ENCODE assay signal across 10 cellular contexts in genomic region chr20:38893056-38893455, GRCh38. TPM values are rescaled to one million over a fixed set of nuclear protein-coding genes. Genes with fewer than 3 reads are reported as not detected.
DNase-seq lines count a peak whose midpoint lies in the region; ATAC-seq and TF ChIP-seq lines count a peak whose summit lies in the region.
"Had no signal": no experiment of that assay in that cellular context is flagged by ENCODE, and none has a peak within 500 bp of the region (broad histone marks: within the 10 kb centered on the region; RNA-seq: fewer than 3 reads in every experiment).

No MANE protein-coding gene starts in this region.

- H3K27me3 Mint-ChIP-seq in CD8-positive, alpha-beta memory T cell = no peaks in the 10 kb centered on the region
- no peaks in the 10 kb centered on the region for H3K27me3 Mint-ChIP-seq in activated CD4-positive, alpha-beta memory T cell treated with anti-CD3 and anti-CD28 coated beads for 36 hours
- H3K27me3 Mint-ChIP-seq in immature natural killer cell (ENCODE audit: low read depth in 3 of 3) = peaks cover 3 to 12% (median 3%) of the 10 kb centered on the region in 3 donors
- peaks cover 37% of the 10 kb centered on the region for H3K27me3 Mint-ChIP-seq in progenitor cell of endocrine pancreas

- no peak overlapping the region for H3K4me3 ChIP-seq in CD8-positive, alpha-beta memory T cell (ENCODE audit: low read length)
- H3K4me3 ChIP-seq: smooth muscle cell had no signal

- peaks cover 33 to 71% (median 44%) of the 10 kb centered on the region in 3 donors for H3K4me1 Mint-ChIP-seq in CD8-positive, alpha-beta memory T cell
- H3K4me1 Mint-ChIP-seq in activated CD4-positive, alpha-beta memory T cell treated with anti-CD3 and anti-CD28 coated beads for 36 hours (ENCODE audit: low read depth) = peaks cover 61% of the 10 kb centered on the region
- peaks cover 36 to 50% of the 10 kb centered on the region in 2 donors for H3K4me1 Mint-ChIP-seq in immature natural killer cell
- H3K4me1 Mint-ChIP-seq in progenitor cell of endocrine pancreas (ENCODE audit: low read depth) = peaks cover 1% of the 10 kb centered on the region

- H3K9me3 Mint-ChIP-seq in CD8-positive, alpha-beta memory T cell = no peaks in the 10 kb centered on the region
- no peaks in the 10 kb centered on the region for H3K9me3 Mint-ChIP-seq in activated CD4-positive, alpha-beta memory T cell treated with anti-CD3 and anti-CD28 coated beads for 36 hours
- H3K9me3 Mint-ChIP-seq in immature natural killer cell = no peaks in the 10 kb centered on the region
- H3K9me3 Mint-ChIP-seq in progenitor cell of endocrine pancreas (ENCODE audit: low read depth) = no peaks in the 10 kb centered on the region

- DNase-seq in CD8-positive, alpha-beta memory T cell = no peak
- DNase-seq in activated CD4-positive, alpha-beta memory T cell treated with anti-CD3 and anti-CD28 coated beads for 36 hours = no peak
- DNase-seq in immature natural killer cell (no peak), progenitor cell of endocrine pancreas (ENCODE audit: low spot score, unreplicated experiment) (no peak), AG08396 (ENCODE audit: low spot score) (no peak), kidney tubule cell (ENCODE audit: low spot score) (no peak)
- no peak for DNase-seq in stimulated activated CD8-positive, alpha-beta memory T cell treated with anti-CD3 and anti-CD28 coated beads, Interleukin-4, amount 100 ng/mL, for 48 hours

- H3K4me3 Mint-ChIP-seq in CD8-positive, alpha-beta memory T cell = peak overlapping the region; percentile 3 to 83 (median 71)
- peak overlapping the region; percentile 42 for H3K4me3 Mint-ChIP-seq in activated CD4-positive, alpha-beta memory T cell treated with anti-CD3 and anti-CD28 coated beads for 36 hours
- H3K4me3 Mint-ChIP-seq in immature natural killer cell (peak overlapping the region; percentile 62 to 74 (median 72)), progenitor cell of endocrine pancreas (ENCODE audit: low read depth) (no peak overlapping the region)

- ATAC-seq in GM21723 (IDR thresholded peaks at IDR 0.05; ENCODE audit: unreplicated experiment) = peak; percentile 19

- no peaks in the 10 kb centered on the region for H3K27me3 ChIP-seq in CD8-positive, alpha-beta memory T cell (ENCODE audit: insufficient read depth, low read length, poor library complexity, severe bottlenecking)

- H3K27ac ChIP-seq in CD8-positive, alpha-beta memory T cell (ENCODE audit: low read depth, low read length) = peak overlapping the region; percentile 56
- H3K27ac ChIP-seq: esophagus muscularis mucosa had no signal

- TF ChIP-seq CTCF in progenitor cell of endocrine pancreas (IDR thresholded peaks at IDR 0.05; ENCODE audit: unreplicated experiment) = no peak

- peaks cover 0 to 69% (median 4%) of the 10 kb centered on the region in 3 donors for H3K36me3 Mint-ChIP-seq in CD8-positive, alpha-beta memory T cell
- H3K36me3 Mint-ChIP-seq in activated CD4-positive, alpha-beta memory T cell treated with anti-CD3 and anti-CD28 coated beads for 36 hours = peaks cover 34% of the 10 kb centered on the region
- H3K36me3 Mint-ChIP-seq in immature natural killer cell (peaks cover 9 to 15% (median 11%) of the 10 kb centered on the region in 3 donors), progenitor cell of endocrine pancreas (ENCODE audit: insufficient read depth) (no peaks in the 10 kb centered on the region)

- no peaks in the 10 kb centered on the region for H3K9me3 ChIP-seq in CD8-positive, alpha-beta memory T cell (ENCODE audit: low read length)
- H3K9me3 ChIP-seq: esophagus muscularis mucosa had no signal

- H3K36me3 ChIP-seq in CD8-positive, alpha-beta memory T cell (ENCODE audit: insufficient read depth, low read length) = peaks cover 8% of the 10 kb centered on the region

- H3K4me1 ChIP-seq in CD8-positive, alpha-beta memory T cell (ENCODE audit: insufficient read depth, low read length) = peaks cover 14% of the 10 kb centered on the region

- peak overlapping the region; percentile 93 to 99 (median 96) for H3K27ac Mint-ChIP-seq in CD8-positive, alpha-beta memory T cell
- H3K27ac Mint-ChIP-seq in activated CD4-positive, alpha-beta memory T cell treated with anti-CD3 and anti-CD28 coated beads for 36 hours = peak overlapping the region; percentile 88
- H3K27ac Mint-ChIP-seq in immature natural killer cell (peak overlapping the region; percentile 87 to 97 (median 96)), progenitor cell of endocrine pancreas (no peak overlapping the region)

- POLR2A ChIA-PET in CD8-positive, alpha-beta memory T cell (lab: Charles Lee) = interaction anchor here (0.8 to 3.0 kb wide), 8 partner anchors 10 to 88 kb away, joined by 3 to 32 read pairs (median 8); partner anchors contain the start of gene PPP1R16B
- POLR2A ChIA-PET in activated CD4-positive, alpha-beta memory T cell treated with anti-CD3 and anti-CD28 coated beads for 36 hours (lab: Charles Lee) = interaction anchor here (1.3 to 3.6 kb wide), 6 partner anchors 14 to 144 kb away, joined by 3 to 28 read pairs (median 5); partner anchors contain the start of genes ACTR5, DHX35 and PPP1R16B

- intact Hi-C loops in activated CD4-positive, alpha-beta memory T cell treated with anti-CD3 and anti-CD28 coated beads for 36 hours (cut with micrococcal nuclease) = loop anchor here (2.0 kb wide), 5 partner anchors 60 to 246 kb away; partner anchors contain the start of gene ACTR5

- CTCF ChIA-PET in CD8-positive, alpha-beta memory T cell (lab: Charles Lee) = interaction anchor here (0.9 to 5.9 kb wide), 31 partner anchors 9 to 250 kb away, joined by 3 to 51 read pairs (median 5); partner anchors contain the start of gene PPP1R16B
- CTCF ChIA-PET in activated CD4-positive, alpha-beta memory T cell treated with anti-CD3 and anti-CD28 coated beads for 36 hours (lab: Charles Lee) = interaction anchor here (0.7 to 5.3 kb wide), 43 partner anchors 10 to 284 kb away, joined by 3 to 67 read pairs (median 4); partner anchors contain the start of genes ACTR5, FAM83D, PPP1R16B and SLC32A1

RNA-seq across cellular contexts. Expression of gene FAM83D, which starts 33.2 kb away (rescaled TPM):
- 10 to 100 TPM; 11.9 to 13.2 TPM for total RNA-seq in CD8-positive, alpha-beta memory T cell
- polyA plus RNA-seq in CD8-positive, alpha-beta memory T cell = 2.3 TPM
- 10 to 100 TPM; 11.1 to 11.2 TPM for total RNA-seq in activated CD4-positive, alpha-beta memory T cell treated with anti-CD3 and anti-CD28 coated beads for 36 hours
- polyA plus RNA-seq in immature natural killer cell = under 1 TPM in 2 of 3 donors, not detected in 1; 0.25 to 0.58 TPM
- total RNA-seq in progenitor cell of endocrine pancreas = 12.6 and 13.8 TPM in 2 replicates
